8 cellular contexts compared by ENCODE assay signal in the genomic region with DNA sequence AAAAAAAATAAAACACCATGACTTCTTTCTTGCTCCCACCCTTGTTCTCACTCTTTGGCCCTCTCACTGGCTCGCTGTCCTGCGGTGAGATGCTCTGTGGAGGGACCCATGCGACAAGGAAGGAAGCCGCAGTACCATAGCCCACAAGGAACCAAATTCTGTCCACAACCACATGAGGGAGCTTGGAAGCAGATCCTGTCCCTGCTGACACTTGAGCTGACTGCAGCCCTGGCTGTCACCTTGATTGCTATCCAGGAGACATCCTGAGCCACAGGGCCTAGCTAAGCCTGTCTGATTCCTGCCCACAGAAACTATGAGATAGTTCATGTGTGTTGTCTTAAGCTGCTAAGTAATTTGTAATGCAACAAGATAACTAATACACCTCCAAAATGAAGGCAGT. TPM values are rescaled to one million over a fixed set of nuclear protein-coding genes. Genes with fewer than 3 reads are reported as not detected.
DNase-seq lines count a peak whose midpoint lies in the region; ATAC-seq and TF ChIP-seq lines count a peak whose summit lies in the region.

No MANE protein-coding gene starts in this region.

- no peaks in the 10 kb centered on the region for H4K20me1 ChIP-seq in smooth muscle cell (ENCODE audit: low read depth)

- H3K27me3 ChIP-seq in BJ (ENCODE audit: control insufficient read depth, insufficient read depth, low read length) (no peaks in the 10 kb centered on the region; the same call in 1 of the 2 replicates), smooth muscle cell (ENCODE audit: low read depth) (no peaks in the 10 kb centered on the region)

- peaks cover 1% of the 10 kb centered on the region for H3K4me1 ChIP-seq in smooth muscle cell (ENCODE audit: low read depth)

- no peaks in the 10 kb centered on the region for H3K79me2 ChIP-seq in smooth muscle cell (ENCODE audit: low read depth)

- CTCF ChIA-PET in BJ (lab: Yijun Ruan, JAX), result interaction anchor here (0.5 to 7.8 kb wide), 14 partner anchors 12 to 186 kb away, joined by 3 to 100 read pairs (median 4); no protein-coding TSS in a partner anchor

- H3K4me3 ChIP-seq in BJ (ENCODE audit: low read depth, low read length), result no peak overlapping the region
- no peak overlapping the region for H3K4me3 ChIP-seq in GM12875 (ENCODE audit: low read depth, low read length)
- H3K4me3 ChIP-seq in smooth muscle cell, result no peak overlapping the region

- H3K9me3 ChIP-seq in smooth muscle cell (replicated peaks; ENCODE audit: low read depth), result no peaks in the 10 kb centered on the region

- H2AFZ ChIP-seq in smooth muscle cell (ENCODE audit: low read depth), result no peak overlapping the region

- WGBS in smooth muscle cell (ENCODE audit: low lambda C conversion rate), result 53% methylated on average over 4 of the region's 4 CpGs

- H3K4me2 ChIP-seq in smooth muscle cell, result no peak overlapping the region

- POLR2A ChIA-PET in BJ (lab: Charles Lee), result interaction anchor here (0.6 kb wide), 1 partner anchor 14 kb away, joined by 3 read pairs; no protein-coding TSS in a partner anchor

- no peaks in the 10 kb centered on the region for H3K36me3 ChIP-seq in BJ (ENCODE audit: control insufficient read depth, insufficient read depth, low read length)
- H3K36me3 ChIP-seq in smooth muscle cell (ENCODE audit: low read depth), result no peaks in the 10 kb centered on the region

- DNase-seq in BJ (ENCODE audit: low read depth), result no peak
- DNase-seq in RPMI8226, result peak; percentile 72
- peak; percentile 48 for DNase-seq in glomerular visceral epithelial cell (ENCODE audit: extremely low spot score)
- DNase-seq in smooth muscle cell (lab: John Stamatoyannopoulos, UW; ENCODE audit: unreplicated experiment), result no peak
- no peak for DNase-seq in NCI-H1048 (lab: John Stamatoyannopoulos, UW)
- DNase-seq in T1000 (lab: John Stamatoyannopoulos, UW), result no peak

- H3K27ac ChIP-seq in smooth muscle cell (ENCODE audit: low read depth), result no peak overlapping the region

- TF ChIP-seq CTCF in BJ (IDR thresholded peaks at IDR 0.05; ENCODE audit: insufficient read depth, low read depth, low read length), result peak; percentile 52
- TF ChIP-seq CTCF in GM12875 (IDR thresholded peaks at IDR 0.05; ENCODE audit: borderline replicate concordance, insufficient read depth, low read depth, low read length), result 0 out of 2 replicates have a peak, but pooled peaks have one; percentile 16
- TF ChIP-seq CTCF in smooth muscle cell (IDR thresholded peaks at IDR 0.05; ENCODE audit: borderline replicate concordance, insufficient read depth, poor library complexity, severe bottlenecking), result peak; percentile 31

- ATAC-seq in GM21526 (IDR thresholded peaks at IDR 0.05; ENCODE audit: low FRiP score, unreplicated experiment), result no peak

- H3K9ac ChIP-seq in smooth muscle cell (ENCODE audit: low read depth), result no peak overlapping the region

- H3F3A ChIP-seq in smooth muscle cell (ENCODE audit: low read depth), result peaks cover 8% of the 10 kb centered on the region

RNA-seq across cellular contexts. Expression of a gene that starts 4.8 kb away (rescaled TPM):
- polyA plus RNA-seq in BJ (2011; rRNA removed) (167 and 194 TPM in 2 replicates), smooth muscle cell (171 and 225 TPM in 2 replicates)
- polyA minus RNA-seq in BJ (2011; rRNA and poly(A)+ RNA removed), result 138 and 205 TPM in 2 replicates
- 12.6 and 14.8 TPM in 2 replicates for total RNA-seq in smooth muscle cell

RNA-seq across cellular contexts. Expression of a gene that starts 14.3 kb away (rescaled TPM):
- polyA plus RNA-seq in BJ (2011; rRNA removed) (not detected in 2 replicates), smooth muscle cell (0.65 TPM in 1 of 2 replicates, not detected in the other)
- polyA minus RNA-seq in BJ (2011; rRNA and poly(A)+ RNA removed), result not detected in 2 replicates
- total RNA-seq in smooth muscle cell, result not detected in 2 replicates

RNA-seq across cellular contexts. Expression of a gene that starts 22.0 kb away (rescaled TPM):
- 147 and 188 TPM in 2 replicates for polyA plus RNA-seq in BJ (2011; rRNA removed)
- polyA minus RNA-seq in BJ (2011; rRNA and poly(A)+ RNA removed), result 78.9 and 115 TPM in 2 replicates
- 0.67 and 2.0 TPM in 2 replicates for total RNA-seq in smooth muscle cell
- polyA plus RNA-seq in smooth muscle cell, result 2.2 and 10.3 TPM in 2 replicates

RNA-seq across cellular contexts. Expression of a gene that starts 28.9 kb away (rescaled TPM):
- polyA plus RNA-seq in BJ (2011; rRNA removed) (0.67 and 0.94 TPM in 2 replicates), smooth muscle cell (0.19 TPM in 1 of 2 replicates, not detected in the other)
- polyA minus RNA-seq in BJ (2011; rRNA and poly(A)+ RNA removed), result 0.93 and 0.95 TPM in 2 replicates
- total RNA-seq in smooth muscle cell, result not detected in 2 replicates

RNA-seq across cellular contexts. Expression of a gene that starts 34.9 kb away (rescaled TPM):
- polyA plus RNA-seq in BJ (2011; rRNA removed) (0.82 TPM in 1 of 2 replicates, not detected in the other), smooth muscle cell (not detected in 2 replicates)
- 2.1 and 2.7 TPM in 2 replicates for polyA minus RNA-seq in BJ (2011; rRNA and poly(A)+ RNA removed)
- total RNA-seq in smooth muscle cell, result not detected in 2 replicates

Comparison
In these comparisons a context has a peak if more than half of its experiments do, and no peak if none do; other contexts are left out.
1. DNase-seq: peak in RPMI8226 (single experiment) and glomerular visceral epithelial cell (single experiment); none in BJ (single experiment), smooth muscle cell (single experiment), NCI-H1048 (single experiment) and T1000 (single experiment).
2. RNA of a gene that starts 22.0 kb away (polyA plus RNA-seq): 147 to 188 TPM in BJ; 2.2 to 10.3 TPM in smooth muscle cell; every median in the first group is over 10 times any median in the second.
3. Peak in every context shown above with its lines, with median percentiles within 50 percentile points of each other: CTCF ChIP-seq.